ENCODE assay signal across 2 cellular contexts in genomic region chr6:3784885-3785744, GRCh38.
A peak's percentile ranks its signal among the peaks of the same experiment; 100 is the strongest.
TF ChIP-seq lines count a peak whose summit lies in the region.

No MANE protein-coding gene starts in this region.

TF ChIP-seq in GM23338, 12 proteins besides CTCF, POLR2A, EP300 and RAD21:
- TF ChIP-seq ZNF462 (CRISPR knock-in tag; IDR thresholded peaks at IDR 0.05) (no peak), POLR2AphosphoS5 (IDR thresholded peaks at IDR 0.05; ENCODE audit: low read depth) (no peak), ZNF114 (CRISPR knock-in tag; IDR thresholded peaks at IDR 0.05) (no peak), NANOG (IDR thresholded peaks at IDR 0.05; ENCODE audit: borderline replicate concordance) (no peak), JUNB (IDR thresholded peaks at IDR 0.05; ENCODE audit: unreplicated experiment) (no peak), STAT1 (IDR thresholded peaks at IDR 0.05; ENCODE audit: unreplicated experiment) (no peak), EZH2phosphoT487 (IDR thresholded peaks at IDR 0.05; ENCODE audit: unreplicated experiment) (no peak), CREB1 (CRISPR knock-in tag; IDR thresholded peaks at IDR 0.05; ENCODE audit: low read depth) (no peak), EZH2 (IDR thresholded peaks at IDR 0.05; ENCODE audit: low read depth, unreplicated experiment) (no peak), REST (IDR thresholded peaks at IDR 0.05; ENCODE audit: unreplicated experiment) (no peak), ZNF331 (CRISPR knock-in tag; IDR thresholded peaks at IDR 0.05; ENCODE audit: low read depth) (no peak)
- TF ChIP-seq, protein P1, sequence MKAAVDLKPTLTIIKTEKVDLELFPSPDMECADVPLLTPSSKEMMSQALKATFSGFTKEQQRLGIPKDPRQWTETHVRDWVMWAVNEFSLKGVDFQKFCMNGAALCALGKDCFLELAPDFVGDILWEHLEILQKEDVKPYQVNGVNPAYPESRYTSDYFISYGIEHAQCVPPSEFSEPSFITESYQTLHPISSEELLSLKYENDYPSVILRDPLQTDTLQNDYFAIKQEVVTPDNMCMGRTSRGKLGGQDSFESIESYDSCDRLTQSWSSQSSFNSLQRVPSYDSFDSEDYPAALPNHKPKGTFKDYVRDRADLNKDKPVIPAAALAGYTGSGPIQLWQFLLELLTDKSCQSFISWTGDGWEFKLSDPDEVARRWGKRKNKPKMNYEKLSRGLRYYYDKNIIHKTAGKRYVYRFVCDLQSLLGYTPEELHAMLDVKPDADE (IDR thresholded peaks at IDR 0.05), result no peak

TF ChIP-seq in K562, 482 proteins besides CTCF, POLR2A, EP300 and RAD21:
- TF ChIP-seq CEBPB (tag; IDR thresholded peaks at IDR 0.05) (peak; percentile 40; the same call in 1 of the 2 replicates), CEBPG (CRISPR knock-in tag; IDR thresholded peaks at IDR 0.05) (no peak), CEBPG (tag; conservative IDR thresholded peaks at IDR 0.05 in 1 of 2, IDR thresholded peaks at IDR 0.05 in 1 of 2) (peak; percentile 27 to 37; a peak in 2 of 4 replicates), CCAR2 (IDR thresholded peaks at IDR 0.05; ENCODE audit: low read depth, low read length) (no peak), ZNF766 (CRISPR knock-in tag; conservative IDR thresholded peaks at IDR 0.05) (peak; percentile 68; the same call in 1 of the 2 replicates), ZFP30 (CRISPR knock-in tag; IDR thresholded peaks at IDR 0.05; ENCODE audit: borderline replicate concordance) (no peak), ZNF311 (CRISPR knock-in tag; IDR thresholded peaks at IDR 0.05) (no peak), CHD2 (IDR thresholded peaks at IDR 0.05; ENCODE audit: low read depth, low read length) (peak; percentile 74)
- TF ChIP-seq, protein P2, sequence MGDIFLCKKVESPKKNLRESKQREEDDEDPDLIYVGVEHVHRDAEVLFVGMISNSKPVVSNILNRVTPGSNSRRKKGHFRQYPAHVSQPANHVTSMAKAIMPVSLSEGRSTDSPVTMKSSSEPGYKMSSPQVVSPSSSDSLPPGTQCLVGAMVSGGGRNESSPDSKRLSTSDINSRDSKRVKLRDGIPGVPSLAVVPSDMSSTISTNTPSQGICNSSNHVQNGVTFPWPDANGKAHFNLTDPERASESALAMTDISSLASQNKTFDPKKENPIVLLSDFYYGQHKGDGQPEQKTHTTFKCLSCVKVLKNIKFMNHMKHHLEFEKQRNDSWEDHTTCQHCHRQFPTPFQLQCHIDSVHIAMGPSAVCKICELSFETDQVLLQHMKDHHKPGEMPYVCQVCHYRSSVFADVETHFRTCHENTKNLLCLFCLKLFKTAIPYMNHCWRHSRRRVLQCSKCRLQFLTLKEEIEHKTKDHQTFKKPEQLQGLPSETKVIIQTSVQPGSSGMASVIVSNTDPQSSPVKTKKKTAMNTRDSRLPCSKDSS (IDR thresholded peaks at IDR 0.05; ENCODE audit: low read depth, partially characterized antibody), result no peak
